ENCODE assay signal across 2 cellular contexts in the genomic region with DNA sequence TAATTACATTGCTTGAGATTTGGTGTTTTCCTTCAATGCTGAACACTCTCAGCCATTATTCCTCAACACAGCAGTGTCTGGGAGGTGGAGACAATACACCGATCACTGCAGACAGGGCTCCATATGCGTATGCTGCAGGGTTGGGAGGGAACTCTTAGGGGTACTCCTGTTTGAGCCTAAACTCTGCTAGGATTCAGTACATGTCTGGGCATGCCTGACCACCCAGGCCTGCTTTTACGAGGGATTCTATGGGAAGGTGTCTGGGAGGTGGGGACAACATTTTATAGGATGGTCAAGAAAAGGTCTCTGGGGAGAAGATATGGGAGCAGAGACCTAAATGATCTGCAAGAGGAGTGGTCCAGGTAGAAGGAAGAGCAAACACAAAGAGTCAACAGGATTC.
TF ChIP-seq lines count a peak whose summit lies in the region.

No MANE protein-coding gene starts in this region.

TF ChIP-seq in IMR-90, 13 proteins besides CTCF, POLR2A, EP300 and RAD21 (continued from another document):
- TF ChIP-seq USF2 (IDR thresholded peaks at IDR 0.05; ENCODE audit: low read depth, low read length) (no peak), CEBPB (IDR thresholded peaks at IDR 0.05; ENCODE audit: low read depth, low read length) (no peak), BHLHE40 (IDR thresholded peaks at IDR 0.05; ENCODE audit: low read depth, low read length) (no peak), SMC3 (IDR thresholded peaks at IDR 0.05; ENCODE audit: low read depth, low read length) (no peak), NFE2L2 (IDR thresholded peaks at IDR 0.05; ENCODE audit: low read depth, low read length) (no peak), RFX5 (IDR thresholded peaks at IDR 0.05; ENCODE audit: low read depth, low read length) (no peak)
- TF ChIP-seq, protein P1, sequence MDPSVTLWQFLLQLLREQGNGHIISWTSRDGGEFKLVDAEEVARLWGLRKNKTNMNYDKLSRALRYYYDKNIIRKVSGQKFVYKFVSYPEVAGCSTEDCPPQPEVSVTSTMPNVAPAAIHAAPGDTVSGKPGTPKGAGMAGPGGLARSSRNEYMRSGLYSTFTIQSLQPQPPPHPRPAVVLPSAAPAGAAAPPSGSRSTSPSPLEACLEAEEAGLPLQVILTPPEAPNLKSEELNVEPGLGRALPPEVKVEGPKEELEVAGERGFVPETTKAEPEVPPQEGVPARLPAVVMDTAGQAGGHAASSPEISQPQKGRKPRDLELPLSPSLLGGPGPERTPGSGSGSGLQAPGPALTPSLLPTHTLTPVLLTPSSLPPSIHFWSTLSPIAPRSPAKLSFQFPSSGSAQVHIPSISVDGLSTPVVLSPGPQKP (IDR thresholded peaks at IDR 0.05; ENCODE audit: borderline replicate concordance, low read depth, low read length) = no peak

TF ChIP-seq in WTC11, 78 proteins besides CTCF, POLR2A, EP300 and RAD21 (continued from another document):
- TF ChIP-seq, protein P2, sequence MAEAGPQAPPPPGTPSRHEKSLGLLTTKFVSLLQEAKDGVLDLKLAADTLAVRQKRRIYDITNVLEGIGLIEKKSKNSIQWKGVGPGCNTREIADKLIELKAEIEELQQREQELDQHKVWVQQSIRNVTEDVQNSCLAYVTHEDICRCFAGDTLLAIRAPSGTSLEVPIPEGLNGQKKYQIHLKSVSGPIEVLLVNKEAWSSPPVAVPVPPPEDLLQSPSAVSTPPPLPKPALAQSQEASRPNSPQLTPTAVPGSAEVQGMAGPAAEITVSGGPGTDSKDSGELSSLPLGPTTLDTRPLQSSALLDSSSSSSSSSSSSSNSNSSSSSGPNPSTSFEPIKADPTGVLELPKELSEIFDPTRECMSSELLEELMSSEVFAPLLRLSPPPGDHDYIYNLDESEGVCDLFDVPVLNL (CRISPR knock-in tag; IDR thresholded peaks at IDR 0.05; ENCODE audit: borderline replicate concordance, low read depth) = no peak
- TF ChIP-seq PRDM15 (CRISPR knock-in tag; IDR thresholded peaks at IDR 0.05) = no peak
- no peak for TF ChIP-seq ZNF138 (CRISPR knock-in tag; conservative IDR thresholded peaks at IDR 0.05)
- no peak for TF ChIP-seq FOXP1 (CRISPR knock-in tag; IDR thresholded peaks at IDR 0.05; ENCODE audit: borderline replicate concordance)
- TF ChIP-seq PRRX2 (CRISPR knock-in tag; IDR thresholded peaks at IDR 0.05) = no peak
TF ChIP-seq in WTC11: peak in this region for 0.
